Comparison of ENCODE assay signal across 9 cellular contexts in the genomic region with DNA sequence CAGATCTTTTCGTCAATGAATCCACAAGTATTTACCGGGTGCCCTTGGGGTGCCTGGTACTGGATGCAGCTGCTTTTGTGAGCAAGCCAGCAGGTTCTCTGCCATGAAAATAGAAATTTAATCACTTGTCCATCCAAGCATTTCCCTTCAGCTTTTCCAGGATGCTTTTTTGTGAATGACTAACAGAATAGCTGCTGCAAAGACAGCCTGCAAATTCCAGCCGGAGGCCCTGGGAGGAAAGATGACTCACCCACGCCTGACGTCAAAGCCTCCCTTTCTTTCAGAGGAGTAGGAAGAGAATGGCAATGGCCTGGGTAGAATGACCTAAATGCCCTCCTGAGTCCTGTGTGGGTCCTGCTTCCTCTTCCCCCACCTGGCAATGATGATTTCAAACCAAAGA.
DNase-seq lines count a peak whose midpoint lies in the region; ATAC-seq and TF ChIP-seq lines count a peak whose summit lies in the region.
"Had no signal": no experiment of that assay in that cellular context is flagged by ENCODE, and none has a peak within 500 bp of the region (broad histone marks: within the 10 kb centered on the region; RNA-seq: fewer than 3 reads in every experiment).

No MANE protein-coding gene starts in this region.

- H3K4me2 ChIP-seq in Loucy (ENCODE audit: low read depth, low read length, poor library complexity, severe bottlenecking) (no peak overlapping the region), mammary epithelial cell (ENCODE audit: insufficient read depth, low read depth, low read length) (peak overlapping the region; percentile 45), smooth muscle cell (peak overlapping the region; percentile 76)

- WGBS in mammary epithelial cell (ENCODE audit: low coverage, missing lambda C conversion rate), result 2% methylated on average over 5 of the region's 5 CpGs
- WGBS in smooth muscle cell (ENCODE audit: low lambda C conversion rate), result 3% methylated on average over 5 of the region's 5 CpGs

- H3K9me2 ChIP-seq in Loucy (replicated peaks; ENCODE audit: low read depth, low read length), result no peaks in the 10 kb centered on the region

- no peak for TF ChIP-seq CTCF in AG09309 (IDR thresholded peaks at IDR 0.05; ENCODE audit: control insufficient read depth, insufficient read depth, low read depth, low read length, missing control alignments)
- TF ChIP-seq CTCF in Loucy (conservative IDR thresholded peaks at IDR 0.05; ENCODE audit: low read length), result no peak
- TF ChIP-seq CTCF in mammary epithelial cell (conservative IDR thresholded peaks at IDR 0.05 in 1 of 2, IDR thresholded peaks at IDR 0.05 in 1 of 2; ENCODE audit: extremely low read depth in 1 of 2, insufficient read depth in 1 of 2, low read depth in 1 of 2, low read length in 2 of 2), result no peak
- no peak for TF ChIP-seq CTCF in smooth muscle cell (IDR thresholded peaks at IDR 0.05; ENCODE audit: borderline replicate concordance, insufficient read depth, poor library complexity, severe bottlenecking)

- H3K36me3 ChIP-seq in Loucy (ENCODE audit: insufficient read depth, low read length) (no peaks in the 10 kb centered on the region), mammary epithelial cell (ENCODE audit: insufficient read depth, low read length) (no peaks in the 10 kb centered on the region), smooth muscle cell (ENCODE audit: low read depth) (no peaks in the 10 kb centered on the region)

- in situ Hi-C loops in mammary epithelial cell (cut with MboI; ENCODE audit: low sequenced_read_pairs in 2 of 2), result no loop called here

- H3K9ac ChIP-seq in Loucy (ENCODE audit: low read depth, low read length, poor library complexity, severe bottlenecking) (peak overlapping the region; percentile 7), mammary epithelial cell (ENCODE audit: insufficient read depth, low read length) (peak overlapping the region; percentile 51), smooth muscle cell (ENCODE audit: low read depth) (peak overlapping the region; percentile 65)

- H3K4me1 ChIP-seq in Loucy (ENCODE audit: insufficient read depth, low read length, poor library complexity, severe bottlenecking), result no peaks in the 10 kb centered on the region
- peaks cover 21% of the 10 kb centered on the region for H3K4me1 ChIP-seq in mammary epithelial cell (ENCODE audit: insufficient read depth, low read length)
- peaks cover 26% of the 10 kb centered on the region for H3K4me1 ChIP-seq in smooth muscle cell (ENCODE audit: low read depth)

- DNase-seq in AG09309 (ENCODE audit: low read depth) (peak; percentile 86), mammary epithelial cell (peak; percentile 94), iPS-NIHi7 (ENCODE audit: extremely low spot score) (peak; percentile 84), smooth muscle cell (lab: John Stamatoyannopoulos, UW; ENCODE audit: unreplicated experiment) (peak; percentile 39), NCI-H187 (lab: John Stamatoyannopoulos, UW) (no peak)
- DNase-seq: activated naive CD8-positive, alpha-beta T cell treated with anti-CD3 and anti-CD28 coated beads, Interleukin-2, amount 10 ng/mL, durations not matched to agents 7 days and 5 days had no signal

- H3K27me3 ChIP-seq in Loucy (ENCODE audit: insufficient read depth, low read length, poor library complexity, severe bottlenecking) (no peaks in the 10 kb centered on the region), mammary epithelial cell (ENCODE audit: insufficient read depth, low read length) (no peaks in the 10 kb centered on the region), smooth muscle cell (ENCODE audit: low read depth) (no peaks in the 10 kb centered on the region)

- H3F3A ChIP-seq in Loucy (ENCODE audit: low read depth) (no peaks in the 10 kb centered on the region), smooth muscle cell (ENCODE audit: low read depth) (peaks cover 25% of the 10 kb centered on the region)

- H2AFZ ChIP-seq in Loucy (ENCODE audit: low read length), result peak overlapping the region; percentile 70
- peak overlapping the region; percentile 11 for H2AFZ ChIP-seq in mammary epithelial cell (ENCODE audit: low read depth, low read length)
- no peak overlapping the region for H2AFZ ChIP-seq in smooth muscle cell (ENCODE audit: low read depth)

- no peaks in the 10 kb centered on the region for H3K9me3 ChIP-seq in Loucy (ENCODE audit: insufficient read depth, low read depth, low read length)
- H3K9me3 ChIP-seq in mammary epithelial cell (replicated peaks; ENCODE audit: insufficient read depth, low read length), result no peaks in the 10 kb centered on the region
- H3K9me3 ChIP-seq in smooth muscle cell (replicated peaks; ENCODE audit: low read depth), result no peaks in the 10 kb centered on the region

- CTCF ChIA-PET in mammary epithelial cell (lab: Charles Lee; ENCODE audit: low non-redundant PET), result no interaction called here

- H4K20me1 ChIP-seq in Loucy (ENCODE audit: insufficient read depth, low read length, poor library complexity, severe bottlenecking), result no peaks in the 10 kb centered on the region
- H4K20me1 ChIP-seq in mammary epithelial cell (ENCODE audit: insufficient read depth, low read length), result no peaks in the 10 kb centered on the region
- H4K20me1 ChIP-seq in smooth muscle cell (ENCODE audit: low read depth), result no peaks in the 10 kb centered on the region

- ATAC-seq in GM18909 (IDR thresholded peaks at IDR 0.05; ENCODE audit: poor library complexity, unreplicated experiment) (no peak), GM18498 (IDR thresholded peaks at IDR 0.05; ENCODE audit: unreplicated experiment) (no peak)

- H3K79me2 ChIP-seq in Loucy (ENCODE audit: insufficient read depth, low read length) (no peaks in the 10 kb centered on the region), mammary epithelial cell (ENCODE audit: insufficient read depth, low read length) (no peaks in the 10 kb centered on the region), smooth muscle cell (ENCODE audit: low read depth) (no peaks in the 10 kb centered on the region)

- intact Hi-C loops in mammary epithelial cell (cut with micrococcal nuclease), result loop anchor here (5.0 kb wide), 3 partner anchors 33 to 112 kb away; a partner anchor contains a TSS

- dilution Hi-C loops in mammary epithelial cell (cut with HindIII; ENCODE audit: low sequenced_read_pairs), result no loop called here

- H3K27ac ChIP-seq in mammary epithelial cell (ENCODE audit: insufficient read depth, low read depth, low read length), result peak overlapping the region; percentile 70
- H3K27ac ChIP-seq in smooth muscle cell (ENCODE audit: low read depth), result peak overlapping the region; percentile 95

- H3K4me3 ChIP-seq in AG09309 (ENCODE audit: control insufficient read depth, low read depth, low read length) (no peak overlapping the region), Loucy (ENCODE audit: low read length, poor library complexity, severe bottlenecking) (no peak overlapping the region), mammary epithelial cell (replicated peaks in 1 of 3; ENCODE audit: insufficient read depth in 1 of 3, low read depth in 2 of 3, low read length in 3 of 3) (no peak overlapping the region), smooth muscle cell (no peak overlapping the region)

- BruUV-seq in mammary epithelial cell (replicated peaks; lab: Mats Ljungman, UMichigan), result no TSS peak

Comparison
In these comparisons a context has a peak if more than half of its experiments do, and no peak if none do; other contexts are left out.
1. DNase-seq: peak in AG09309 (single experiment), mammary epithelial cell (single experiment), iPS-NIHi7 (single experiment) and smooth muscle cell (single experiment); none in NCI-H187 (0 of 2).
2. H3K9ac ChIP-seq: peak in every context shown above with its lines; median percentile 65 in smooth muscle cell; 51 in mammary epithelial cell; 7 in Loucy.